In genomic region chr12:21643758-21644157, GRCh38 we compare ENCODE assay signal across 1 cellular context.
TF ChIP-seq lines count a peak whose summit lies in the region.

No MANE protein-coding gene starts in this region.

TF ChIP-seq in WTC11, 78 proteins besides CTCF, POLR2A, EP300 and RAD21 (continued from another document):
- TF ChIP-seq SMAD3 (CRISPR knock-in tag; IDR thresholded peaks at IDR 0.05; ENCODE audit: borderline replicate concordance) (no peak), SP1 (CRISPR knock-in tag; conservative IDR thresholded peaks at IDR 0.05) (no peak), PREB (CRISPR knock-in tag; IDR thresholded peaks at IDR 0.05; ENCODE audit: borderline replicate concordance) (no peak), ETV6 (CRISPR knock-in tag; IDR thresholded peaks at IDR 0.05) (no peak), ZNF121 (CRISPR knock-in tag; IDR thresholded peaks at IDR 0.05) (no peak), HMGA2 (CRISPR knock-in tag; IDR thresholded peaks at IDR 0.05) (no peak), AFF4 (CRISPR knock-in tag; IDR thresholded peaks at IDR 0.05; ENCODE audit: borderline replicate concordance) (no peak), ZNF671 (CRISPR knock-in tag; IDR thresholded peaks at IDR 0.05) (no peak), SOX15 (CRISPR knock-in tag; IDR thresholded peaks at IDR 0.05) (no peak), NR2C2 (CRISPR knock-in tag; IDR thresholded peaks at IDR 0.05) (no peak), USF2 (CRISPR knock-in tag; IDR thresholded peaks at IDR 0.05) (no peak), TEAD1 (CRISPR knock-in tag; IDR thresholded peaks at IDR 0.05) (no peak), JUN (CRISPR knock-in tag; IDR thresholded peaks at IDR 0.05) (no peak)
